14 cellular contexts compared by ENCODE assay signal in genomic region chr10:14330390-14331071, GRCh38. TPM values are rescaled to one million over a fixed set of nuclear protein-coding genes. Genes with fewer than 3 reads are reported as not detected.
DNase-seq lines count a peak whose midpoint lies in the region; ATAC-seq and TF ChIP-seq lines count a peak whose summit lies in the region.
"Had no signal": no experiment of that assay in that cellular context is flagged by ENCODE, and none has a peak within 500 bp of the region (broad histone marks: within the 10 kb centered on the region; RNA-seq: fewer than 3 reads in every experiment).

TSS of gene FRMD4A (minus strand) at chr10:14330924.

- peak within 1 kb of the TSS; percentile 9 to 61 for H3K4me3 Mint-ChIP-seq in H9
- H3K4me3 Mint-ChIP-seq: activated CD8-positive, alpha-beta T cell treated with anti-CD3 and anti-CD28 coated beads for 36 hours had no signal

- H3K4me1 Mint-ChIP-seq in H9 = peaks cover 44 to 47% of the 10 kb centered on the region in 2 experiments

- no peak within 1 kb of the TSS for H2BK12ac ChIP-seq in H9 (ENCODE audit: insufficient read length, low read depth, low read length)

- H2BK120ac ChIP-seq in H9 (ENCODE audit: low read depth, low read length, poor library complexity, severe bottlenecking) = no peak within 1 kb of the TSS

- H3K23me2 ChIP-seq in H9 (ENCODE audit: insufficient read length, low read depth, low read length, poor library complexity, severe bottlenecking) = no peaks in the 10 kb centered on the region

- H2BK15ac ChIP-seq in H9 (ENCODE audit: low read depth, low read length) = no peak within 1 kb of the TSS

- no peak within 1 kb of the TSS for H4K8ac ChIP-seq in H9 (replicated peaks; ENCODE audit: insufficient read length, low read depth, low read length)

- H3K9me3 ChIP-seq in H9 (ENCODE audit: control insufficient read depth, low read depth, low read length) = no peaks in the 10 kb centered on the region

- no peak within 1 kb of the TSS for H2BK5ac ChIP-seq in H9 (ENCODE audit: insufficient read length, low read length)

- no peak within 1 kb of the TSS for H4K5ac ChIP-seq in H9 (ENCODE audit: insufficient read length, low read depth, low read length)

- H3K79me2 ChIP-seq in H9 (ENCODE audit: insufficient read depth, low read length) = no peaks in the 10 kb centered on the region

- H3K36me3 ChIP-seq in kidney epithelial cell (ENCODE audit: control insufficient read depth, insufficient read depth, low read length) = no peaks in the 10 kb centered on the region

- ATAC-seq in GM19351 (IDR thresholded peaks at IDR 0.05; ENCODE audit: unreplicated experiment) = no peak
- ATAC-seq: activated CD8-positive, alpha-beta T cell treated with anti-CD3 and anti-CD28 coated beads for 36 hours had no signal

- no peak within 1 kb of the TSS for H3K23ac ChIP-seq in H9 (ENCODE audit: insufficient read length, low read depth, low read length)

- no peaks in the 10 kb centered on the region for H3K36me3 Mint-ChIP-seq in H9 (ENCODE audit: insufficient read depth in 1 of 3, low read depth in 3 of 3)

- no CpG with 5 or more reads among the region's 14 CpGs for WGBS in H9 (ENCODE audit: extremely low coverage, insufficient read length, low lambda C conversion rate)

- no peak for TF ChIP-seq CTCF in H9 (conservative IDR thresholded peaks at IDR 0.05)
- TF ChIP-seq CTCF in kidney epithelial cell (IDR thresholded peaks at IDR 0.05; ENCODE audit: insufficient read depth, low read length, poor library complexity, severe bottlenecking) = no peak

- no peak within 1 kb of the TSS for H3K27ac ChIP-seq in H9 (ENCODE audit: insufficient read length, low read depth, low read length)
- H3K27ac ChIP-seq: C4-2B, HL-60, SK-N-MC had no signal

- H2AK5ac ChIP-seq in H9 (ENCODE audit: insufficient read length, low read length) = no peak within 1 kb of the TSS

- DNase-seq in H9 (peak; percentile 43), dermis microvascular lymphatic vessel endothelial cell (ENCODE audit: low read depth in 2 of 2) (no peak), kidney epithelial cell (ENCODE audit: low read depth) (no peak), retina (peak; percentile 49)
- no peak for DNase-seq in stimulated activated CD8-positive, alpha-beta memory T cell treated with anti-CD3 and anti-CD28 coated beads, Interleukin-4, amount 100 ng/mL, for 48 hours
- no peak for DNase-seq in activated CD8-positive, alpha-beta memory T cell treated with anti-CD3 and anti-CD28 coated beads, Interleukin-2, amount 50 U/mL, for 4 hours
- no peak for DNase-seq in stimulated activated CD4-positive, alpha-beta T cell treated with anti-CD3 and anti-CD28 coated beads, Interleukin-15, amount 100 ng/mL, for 24 hours
- DNase-seq: activated CD8-positive, alpha-beta T cell treated with anti-CD3 and anti-CD28 coated beads for 36 hours; GOT3; stimulated activated naive CD4-positive, alpha-beta T cell treated with Interleukin-2 at 50 U/mL for 16 hours had no signal

- no peak within 1 kb of the TSS for H3K4ac ChIP-seq in H9 (ENCODE audit: low read depth, low read length)

- H2BK20ac ChIP-seq in H9 (ENCODE audit: low read depth, low read length, poor library complexity, severe bottlenecking) = no peak within 1 kb of the TSS

- no peak within 1 kb of the TSS for H3K4me3 ChIP-seq in kidney epithelial cell (ENCODE audit: low read depth, low read length)
- H3K4me3 ChIP-seq: SK-N-MC had no signal

- peak within 1 kb of the TSS; percentile 18 for H3K4me2 ChIP-seq in H9 (ENCODE audit: insufficient read depth, insufficient read length, low read length)

- H3K79me1 ChIP-seq in H9 (ENCODE audit: insufficient read depth, low read depth, low read length, poor library complexity, severe bottlenecking) = no peaks in the 10 kb centered on the region

- H3K56ac ChIP-seq in H9 (ENCODE audit: insufficient read length, low read depth, low read length) = no peak within 1 kb of the TSS

- H3K27ac Mint-ChIP-seq in H9 = peak within 1 kb of the TSS in 1 of 3 experiments; percentile 83; a peak in 3 of 7 replicates
- H3K27ac Mint-ChIP-seq: activated CD8-positive, alpha-beta T cell treated with anti-CD3 and anti-CD28 coated beads for 36 hours had no signal

- no peak within 1 kb of the TSS for H3T11ph ChIP-seq in H9 (ENCODE audit: low read length)

- H3K27me3 Mint-ChIP-seq in H9 (ENCODE audit: low read depth) = no peaks in the 10 kb centered on the region

- no peak within 1 kb of the TSS for H3K18ac ChIP-seq in H9 (ENCODE audit: insufficient read length, low read depth, low read length)

- H3K4me1 ChIP-seq in H9 (ENCODE audit: insufficient read depth, low read length) = peaks cover 11% of the 10 kb centered on the region; the same call in 1 of the 2 replicates

- no peaks in the 10 kb centered on the region for H3K9me3 Mint-ChIP-seq in H9
- H3K9me3 Mint-ChIP-seq: activated CD8-positive, alpha-beta T cell treated with anti-CD3 and anti-CD28 coated beads for 36 hours had no signal

- no peak within 1 kb of the TSS for H4K91ac ChIP-seq in H9 (ENCODE audit: insufficient read length, low read depth, low read length)

- no peaks in the 10 kb centered on the region for H3K27me3 ChIP-seq in H9 (ENCODE audit: insufficient read depth, low read length)
- peaks cover 5% of the 10 kb centered on the region for H3K27me3 ChIP-seq in kidney epithelial cell (ENCODE audit: control insufficient read depth, insufficient read depth, low read length)

- H2AFZ ChIP-seq in H9 (ENCODE audit: low read length) = no peak within 1 kb of the TSS

- H4K20me1 ChIP-seq in H9 (ENCODE audit: control insufficient read depth, insufficient read depth, insufficient read length) = no peaks in the 10 kb centered on the region

- no peak within 1 kb of the TSS; the same call in 1 of the 2 replicates for H3K14ac ChIP-seq in H9 (ENCODE audit: insufficient read depth, low read length)

- no peak within 1 kb of the TSS for H3K9ac ChIP-seq in H9 (ENCODE audit: extremely low read depth, insufficient read length, low read length)

RNA-seq across cellular contexts. Expression of gene FRMD4A, which starts in this region (rescaled TPM):
- total RNA-seq in H9 (2021) = 19.6 and 21.3 TPM in 2 replicates
- 16.3 and 19.0 TPM in 2 replicates for total RNA-seq in dermis microvascular lymphatic vessel endothelial cell
- 27.4 and 28.2 TPM in 2 replicates for total RNA-seq in kidney epithelial cell

Comparison
In these comparisons a context has a peak if more than half of its experiments do, and no peak if none do; other contexts are left out.
1. DNase-seq: peak in H9 (single experiment) and retina (single experiment); none in dermis microvascular lymphatic vessel endothelial cell (0 of 2), kidney epithelial cell (single experiment), stimulated activated CD8-positive, alpha-beta memory T cell treated with anti-CD3 and anti-CD28 coated beads, Interleukin-4, amount 100 ng/mL, for 48 hours (single experiment), activated CD8-positive, alpha-beta memory T cell treated with anti-CD3 and anti-CD28 coated beads, Interleukin-2, amount 50 U/mL, for 4 hours (single experiment) and stimulated activated CD4-positive, alpha-beta T cell treated with anti-CD3 and anti-CD28 coated beads, Interleukin-15, amount 100 ng/mL, for 24 hours (single experiment).